8 cellular contexts compared by ENCODE assay signal in the genomic region with DNA sequence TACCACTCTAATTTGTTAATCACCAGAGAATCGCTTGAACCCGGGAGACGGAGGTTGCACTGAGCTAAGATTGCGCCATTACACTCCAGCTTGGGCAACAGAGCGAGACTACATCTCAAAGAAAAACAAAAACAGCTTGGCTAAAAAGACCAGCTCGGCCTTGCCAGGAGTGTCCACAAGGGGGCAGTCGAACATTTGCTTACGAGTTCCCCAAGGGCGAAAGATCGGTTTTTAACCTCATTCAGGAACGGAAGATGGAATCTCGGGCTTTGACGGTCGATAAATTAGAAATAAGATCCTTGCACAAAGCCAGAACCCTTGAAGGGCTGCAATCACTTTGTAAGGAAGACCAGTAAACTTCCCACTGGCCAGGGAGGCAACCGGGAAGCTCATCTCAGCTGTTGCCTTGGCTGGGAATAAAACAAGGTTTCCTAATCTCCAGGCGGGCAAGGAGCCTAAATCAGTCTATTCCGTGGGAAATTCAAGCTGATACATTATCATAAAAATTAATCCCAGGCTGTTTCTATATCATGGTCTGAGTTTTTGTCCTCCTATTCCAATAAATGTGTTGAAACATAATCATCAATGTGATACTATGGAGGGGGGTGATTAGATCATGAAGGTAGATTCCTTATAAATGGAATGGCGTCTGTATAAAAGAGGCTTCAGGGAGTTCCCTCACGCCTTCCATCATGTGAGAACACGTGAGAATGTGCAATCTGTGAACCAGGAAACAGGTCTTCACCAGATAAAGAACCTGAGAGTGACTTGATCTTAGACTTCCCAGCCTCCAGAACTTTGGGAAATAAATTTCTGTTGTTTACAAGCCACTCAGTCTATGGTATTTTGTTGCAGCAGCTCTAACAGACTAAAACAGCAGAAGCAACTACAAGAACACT. TPM values are rescaled to one million over a fixed set of nuclear protein-coding genes. Genes with fewer than 3 reads are reported as not detected.
DNase-seq lines count a peak whose midpoint lies in the region; ATAC-seq and TF ChIP-seq lines count a peak whose summit lies in the region.

No MANE protein-coding gene starts in this region.

- DNase-seq in Caco-2 (peak; percentile 85 to 86), KBM-7 (peak; percentile 93), OCI-M1 (lab: John Stamatoyannopoulos, UW) (peak; percentile 92), esophagus squamous epithelium (lab: John Stamatoyannopoulos, UW) (no peak), cortex of kidney (lab: John Stamatoyannopoulos, UW) (no peak)
- peak; percentile 86 for DNase-seq in activated T-cell treated with anti-CD3 and anti-CD28 coated beads, Interleukin-2, amount 50 U/mL, for 24 hours
- DNase-seq in naive thymus-derived CD4-positive, alpha-beta T cell = peak; percentile 59 to 83 (median 75)
- DNase-seq in stimulated activated CD8-positive, alpha-beta memory T cell treated with anti-CD3 and anti-CD28 coated beads, Interleukin-7, amount 100 ng/mL, for 4 hours (ENCODE audit: low read depth in 2 of 2) = peak; percentile 58 to 73

- POLR2A ChIA-PET in Caco-2 (lab: Charles Lee) = interaction anchor here (0.6 to 1.2 kb wide), 2 partner anchors 94 to 287 kb away, joined by 6 read pairs; a partner anchor contains a TSS
- POLR2A ChIA-PET in naive thymus-derived CD4-positive, alpha-beta T cell (lab: Charles Lee) = interaction anchor here (0.6 to 3.5 kb wide), 8 partner anchors 14 to 1915 kb away, joined by 3 to 32 read pairs (median 4); a partner anchor contains a TSS

- BruUV-seq in Caco-2 (replicated peaks; lab: Mats Ljungman, UMichigan) = no TSS peak

- H3K27me3 Mint-ChIP-seq in Caco-2 (ENCODE audit: insufficient read depth, unreplicated experiment) = peaks cover 5% of the 10 kb centered on the region
- no peaks in the 10 kb centered on the region for H3K27me3 Mint-ChIP-seq in activated T-cell treated with anti-CD3 and anti-CD28 coated beads, Interleukin-2, amount 50 U/mL, for 24 hours
- H3K27me3 Mint-ChIP-seq in naive thymus-derived CD4-positive, alpha-beta T cell = peaks cover 0 to 15% (median 0%) of the 10 kb centered on the region in 5 donors

- no peaks in the 10 kb centered on the region for H3K9me3 ChIP-seq in Caco-2
- H3K9me3 ChIP-seq in esophagus squamous epithelium = no peaks in the 10 kb centered on the region
- H3K9me3 ChIP-seq in naive thymus-derived CD4-positive, alpha-beta T cell (ENCODE audit: control insufficient read depth in 2 of 3, low read length in 3 of 3) = no peaks in the 10 kb centered on the region

- no peak overlapping the region for H3K27ac Mint-ChIP-seq in Caco-2 (ENCODE audit: unreplicated experiment)
- no peak overlapping the region for H3K27ac Mint-ChIP-seq in activated T-cell treated with anti-CD3 and anti-CD28 coated beads, Interleukin-2, amount 50 U/mL, for 24 hours
- peak overlapping the region in 4 of 9 donors; percentile 0 to 20 (median 6) for H3K27ac Mint-ChIP-seq in naive thymus-derived CD4-positive, alpha-beta T cell

- ATAC-seq in naive thymus-derived CD4-positive, alpha-beta T cell = peak; percentile 83

- CTCF ChIA-PET in Caco-2 (lab: Charles Lee) = interaction anchor here (0.7 to 2.8 kb wide), 19 partner anchors 9 to 1584 kb away, joined by 3 to 35 read pairs (median 4); a partner anchor contains a TSS
- CTCF ChIA-PET in naive thymus-derived CD4-positive, alpha-beta T cell (lab: Charles Lee) = interaction anchor here (0.5 to 3.5 kb wide), 23 partner anchors 9 to 603 kb away, joined by 3 to 53 read pairs (median 4); a partner anchor contains a TSS

- in situ Hi-C loops in KBM-7 (cut with MboI; ENCODE audit: low pct_unique_long_range_greater_than_20kb, low sequenced_read_pairs) = no loop called here

- no peaks in the 10 kb centered on the region for H3K4me1 ChIP-seq in Caco-2
- H3K4me1 ChIP-seq in esophagus squamous epithelium = peaks cover 0 to 15% (median 8%) of the 10 kb centered on the region in 3 donors
- H3K4me1 ChIP-seq in naive thymus-derived CD4-positive, alpha-beta T cell (ENCODE audit: control insufficient read depth in 2 of 2, insufficient read depth in 2 of 2, low read length in 2 of 2) = peaks cover 4 to 8% of the 10 kb centered on the region in 2 donors

- TF ChIP-seq POLR2A in esophagus squamous epithelium (IDR thresholded peaks at IDR 0.05) = no peak

- intact Hi-C loops in Caco-2 (cut with micrococcal nuclease; ENCODE audit: unreplicated experiment) (no loop called here), esophagus squamous epithelium (cut with DNase I) (no loop called here)
- intact Hi-C loops in naive thymus-derived CD4-positive, alpha-beta T cell (cut with micrococcal nuclease) = loop anchor here (1.0 to 5.0 kb wide), 5 partner anchors 14 to 59 kb away; a partner anchor contains a TSS

- peak overlapping the region in 3 of 4 donors; percentile 5 to 35 (median 21) for H3K27ac ChIP-seq in esophagus squamous epithelium
- H3K27ac ChIP-seq in naive thymus-derived CD4-positive, alpha-beta T cell (ENCODE audit: low read depth, low read length) = no peak overlapping the region

- peaks cover 6% of the 10 kb centered on the region for H3K36me3 Mint-ChIP-seq in Caco-2 (ENCODE audit: insufficient read depth, unreplicated experiment)
- H3K36me3 Mint-ChIP-seq in activated T-cell treated with anti-CD3 and anti-CD28 coated beads, Interleukin-2, amount 50 U/mL, for 24 hours (ENCODE audit: low read depth) = no peaks in the 10 kb centered on the region
- no peaks in the 10 kb centered on the region for H3K36me3 Mint-ChIP-seq in naive thymus-derived CD4-positive, alpha-beta T cell

- H3K4me1 Mint-ChIP-seq in Caco-2 (ENCODE audit: low read depth, unreplicated experiment) = no peaks in the 10 kb centered on the region
- peaks cover 7% of the 10 kb centered on the region for H3K4me1 Mint-ChIP-seq in activated T-cell treated with anti-CD3 and anti-CD28 coated beads, Interleukin-2, amount 50 U/mL, for 24 hours (ENCODE audit: low read depth)
- H3K4me1 Mint-ChIP-seq in naive thymus-derived CD4-positive, alpha-beta T cell = peaks cover 0 to 12% (median 7%) of the 10 kb centered on the region in 7 donors

- peak; percentile 86 to 94 for TF ChIP-seq CTCF in Caco-2 (IDR thresholded peaks at IDR 0.05; ENCODE audit: insufficient read depth in 1 of 2, low read depth in 1 of 2, low read length in 1 of 2, severe bottlenecking in 1 of 2, unreplicated experiment in 1 of 2)
- TF ChIP-seq CTCF in esophagus squamous epithelium (IDR thresholded peaks at IDR 0.05) = peak; percentile 85 to 98 (median 90)

- 4 to 9% methylated on average over 18 to 20 of the region's 20 CpGs for WGBS in esophagus squamous epithelium, 2 donors

- H3K4me3 ChIP-seq in Caco-2 (ENCODE audit: low read depth, low read length) (no peak overlapping the region), esophagus squamous epithelium (peak overlapping the region in 3 of 4 donors; percentile 19 to 58 (median 21))
- H3K4me3 ChIP-seq in naive thymus-derived CD4-positive, alpha-beta T cell (ENCODE audit: low read length) = no peak overlapping the region

- H3K4me3 Mint-ChIP-seq in Caco-2 (ENCODE audit: unreplicated experiment) = peak overlapping the region; percentile 61
- peak overlapping the region; percentile 49 for H3K4me3 Mint-ChIP-seq in activated T-cell treated with anti-CD3 and anti-CD28 coated beads, Interleukin-2, amount 50 U/mL, for 24 hours
- peak overlapping the region; percentile 5 to 71 (median 40) for H3K4me3 Mint-ChIP-seq in naive thymus-derived CD4-positive, alpha-beta T cell

- H3K36me3 ChIP-seq in Caco-2 (ENCODE audit: control insufficient read depth, insufficient read depth, low read length) (no peaks in the 10 kb centered on the region), esophagus squamous epithelium (no peaks in the 10 kb centered on the region)
- H3K36me3 ChIP-seq in naive thymus-derived CD4-positive, alpha-beta T cell (ENCODE audit: control insufficient read depth in 2 of 3, insufficient read depth in 3 of 3, low read length in 3 of 3) = no peaks in the 10 kb centered on the region

- H3K27me3 ChIP-seq in Caco-2 (replicated peaks; ENCODE audit: control insufficient read depth, insufficient read depth, low read length) (no peaks in the 10 kb centered on the region), esophagus squamous epithelium (peaks cover 0 to 18% (median 0%) of the 10 kb centered on the region in 4 donors)
- H3K27me3 ChIP-seq in naive thymus-derived CD4-positive, alpha-beta T cell (ENCODE audit: control insufficient read depth in 2 of 2, insufficient read depth in 2 of 2, low read length in 2 of 2) = no peaks in the 10 kb centered on the region

- H3K9me3 Mint-ChIP-seq in Caco-2 (ENCODE audit: unreplicated experiment) = no peaks in the 10 kb centered on the region
- no peaks in the 10 kb centered on the region for H3K9me3 Mint-ChIP-seq in activated T-cell treated with anti-CD3 and anti-CD28 coated beads, Interleukin-2, amount 50 U/mL, for 24 hours
- H3K9me3 Mint-ChIP-seq in naive thymus-derived CD4-positive, alpha-beta T cell = no peaks in the 10 kb centered on the region

RNA-seq across cellular contexts. Expression of a gene that starts 14.9 kb away (rescaled TPM):
- 30.3 and 32.0 TPM in 2 replicates for total RNA-seq in Caco-2 (2022)
- 1 to 10 TPM; 2.9 to 5.5 (median 4.8) TPM for total RNA-seq in esophagus squamous epithelium
- 10 to 100 TPM in 3 of 5 experiments, 1 to 10 TPM in 2; 6.0 to 18.9 (median 12.0) TPM for total RNA-seq in naive thymus-derived CD4-positive, alpha-beta T cell
- polyA plus RNA-seq in naive thymus-derived CD4-positive, alpha-beta T cell = 1 to 10 TPM; 2.7 to 6.2 TPM

RNA-seq across cellular contexts. Expression of a gene that starts 34.4 kb away (rescaled TPM):
- total RNA-seq in Caco-2 (2022) (not detected in 2 replicates), esophagus squamous epithelium (under 1 TPM in 1 of 4 donors, not detected in 3; 0.38 TPM)
- under 1 TPM in 1 of 5 experiments, not detected in 4; 0.53 TPM for total RNA-seq in naive thymus-derived CD4-positive, alpha-beta T cell
- polyA plus RNA-seq in naive thymus-derived CD4-positive, alpha-beta T cell = not detected

RNA-seq across cellular contexts. Expression of a gene that starts 39.0 kb away (rescaled TPM):
- total RNA-seq in Caco-2 (2022) (23.0 and 23.8 TPM in 2 replicates), esophagus squamous epithelium (10 to 100 TPM in 2 of 4 donors, 1 to 10 TPM in 2; 6.8 to 24.0 (median 11.3) TPM)
- total RNA-seq in naive thymus-derived CD4-positive, alpha-beta T cell = 10 to 100 TPM in 2 of 5 experiments, 1 to 10 TPM in 3; 2.2 to 11.8 (median 7.6) TPM
- 10 to 100 TPM; 13.5 to 18.2 TPM for polyA plus RNA-seq in naive thymus-derived CD4-positive, alpha-beta T cell

RNA-seq across cellular contexts. Expression of a gene that starts 41.5 kb away (rescaled TPM):
- total RNA-seq in Caco-2 (2022) = 58.1 and 58.2 TPM in 2 replicates
- 10 to 100 TPM; 43.8 to 65.5 (median 56.8) TPM for total RNA-seq in esophagus squamous epithelium
- total RNA-seq in naive thymus-derived CD4-positive, alpha-beta T cell = 10 to 100 TPM; 35.9 to 50.8 (median 48.4) TPM
- polyA plus RNA-seq in naive thymus-derived CD4-positive, alpha-beta T cell = 10 to 100 TPM; 56.7 to 73.5 TPM

RNA-seq across cellular contexts. Expression of a gene that starts 50.2 kb away (rescaled TPM):
- 11.7 and 12.7 TPM in 2 replicates for total RNA-seq in Caco-2 (2022)
- 10 to 100 TPM; 22.3 to 37.2 (median 27.6) TPM for total RNA-seq in esophagus squamous epithelium
- 10 to 100 TPM in 3 of 5 experiments, 1 to 10 TPM in 2; 1.4 to 22.9 (median 12.3) TPM for total RNA-seq in naive thymus-derived CD4-positive, alpha-beta T cell
- 1 to 10 TPM; 2.6 to 9.1 TPM for polyA plus RNA-seq in naive thymus-derived CD4-positive, alpha-beta T cell

Comparison
In these comparisons a context has a peak if more than half of its experiments do, and no peak if none do; other contexts are left out.
1. DNase-seq: peak in Caco-2 (2 of 2), KBM-7 (single experiment), OCI-M1 (single experiment), activated T-cell treated with anti-CD3 and anti-CD28 coated beads, Interleukin-2, amount 50 U/mL, for 24 hours (single experiment), naive thymus-derived CD4-positive, alpha-beta T cell (9 of 9) and stimulated activated CD8-positive, alpha-beta memory T cell treated with anti-CD3 and anti-CD28 coated beads, Interleukin-7, amount 100 ng/mL, for 4 hours (2 of 2); none in esophagus squamous epithelium (single experiment) and cortex of kidney (single experiment).
2. H3K4me3 ChIP-seq: peak in esophagus squamous epithelium (3 of 4); none in Caco-2 (single experiment) and naive thymus-derived CD4-positive, alpha-beta T cell (single experiment).
3. intact Hi-C loops: an anchor here in naive thymus-derived CD4-positive, alpha-beta T cell (1.0 to 5.0 kb wide); none called in Caco-2 and esophagus squamous epithelium.
4. Peak in every context shown above with its lines, with median percentiles within 50 percentile points of each other: H3K4me3 Mint-ChIP-seq.